1 cellular context compared by ENCODE assay signal in genomic region chr20:9551808-9552550, GRCh38.
A peak's percentile ranks its signal among the peaks of the same experiment; 100 is the strongest.
TF ChIP-seq lines count a peak whose summit lies in the region.

No MANE protein-coding gene starts in this region.

TF ChIP-seq in SK-N-SH, 30 proteins besides CTCF, POLR2A, EP300 and RAD21 (continued from another document):
- TF ChIP-seq CHD2 (IDR thresholded peaks at IDR 0.05; ENCODE audit: low read length, partially characterized antibody) = no peak
- TF ChIP-seq MAX (IDR thresholded peaks at IDR 0.05; ENCODE audit: low read depth) = no peak
- no peak for TF ChIP-seq MXI1 (IDR thresholded peaks at IDR 0.05; ENCODE audit: low read depth, low read length)
- TF ChIP-seq NFIC (IDR thresholded peaks at IDR 0.05; ENCODE audit: borderline replicate concordance) = peak; percentile 95
- TF ChIP-seq RXRA (IDR thresholded peaks at IDR 0.05; ENCODE audit: borderline replicate concordance, low read depth) = peak; percentile 60; the same call in 1 of the 2 replicates
- TF ChIP-seq PBX3 (IDR thresholded peaks at IDR 0.05) = peak; percentile 90
- TF ChIP-seq GATA2 (CRISPR knock-in tag; IDR thresholded peaks at IDR 0.05) = no peak
- no peak for TF ChIP-seq MEF2A (IDR thresholded peaks at IDR 0.05; ENCODE audit: borderline replicate concordance, low read depth)
- no peak for TF ChIP-seq RFX5 (IDR thresholded peaks at IDR 0.05; ENCODE audit: low read length)
- TF ChIP-seq REST (IDR thresholded peaks at IDR 0.05; ENCODE audit: low read depth, low read length) = no peak
- no peak for TF ChIP-seq NRF1 (IDR thresholded peaks at IDR 0.05; ENCODE audit: low read depth, low read length)
- no peak for TF ChIP-seq YY1 (IDR thresholded peaks at IDR 0.05; ENCODE audit: low read depth)
- TF ChIP-seq TAF1 (IDR thresholded peaks at IDR 0.05; ENCODE audit: borderline replicate concordance, low read depth, low read length) = no peak
- TF ChIP-seq USF1 (IDR thresholded peaks at IDR 0.05; ENCODE audit: borderline replicate concordance, low read depth) = no peak
- peak; percentile 25; the same call in 1 of the 2 replicates for TF ChIP-seq TEAD4 (IDR thresholded peaks at IDR 0.05; ENCODE audit: borderline replicate concordance, insufficient read depth)
- no peak for TF ChIP-seq FOXM1 (IDR thresholded peaks at IDR 0.05; ENCODE audit: low read depth)
- TF ChIP-seq TCF12 (IDR thresholded peaks at IDR 0.05) = peak; percentile 76
- TF ChIP-seq RCOR1 (IDR thresholded peaks at IDR 0.05; ENCODE audit: low read length) = no peak
- no peak for TF ChIP-seq ELF1 (IDR thresholded peaks at IDR 0.05)
- TF ChIP-seq EZH2phosphoT487 (IDR thresholded peaks at IDR 0.05; ENCODE audit: borderline replicate concordance, low read depth) = no peak
- TF ChIP-seq GABPA (IDR thresholded peaks at IDR 0.05; ENCODE audit: low read depth) = no peak
- TF ChIP-seq SIN3A (IDR thresholded peaks at IDR 0.05; ENCODE audit: borderline replicate concordance, low read depth, low read length) = no peak
- TF ChIP-seq FOSL2 (IDR thresholded peaks at IDR 0.05; ENCODE audit: borderline replicate concordance, low read depth) = peak; percentile 15; the same call in 1 of the 2 replicates
- no peak for TF ChIP-seq SMC3 (IDR thresholded peaks at IDR 0.05; ENCODE audit: low read depth, low read length)
